In genomic region chr7:2947381-2947780, GRCh38 we compare ENCODE assay signal across 32 cellular contexts.
A peak's percentile ranks its signal among the peaks of the same experiment; 100 is the strongest.
DNase-seq lines count a peak whose midpoint lies in the region; ATAC-seq and TF ChIP-seq lines count a peak whose summit lies in the region.
"Had no signal": no experiment of that assay in that cellular context is flagged by ENCODE, and none has a peak within 500 bp of the region (broad histone marks: within the 10 kb centered on the region; RNA-seq: fewer than 3 reads in every experiment).

No MANE protein-coding gene starts in this region.

- no peaks in the 10 kb centered on the region; the same call in 1 of the 2 replicates for H3K27me3 Mint-ChIP-seq in WTC11 (ENCODE audit: low read depth)
- H3K27me3 Mint-ChIP-seq: activated naive CD4-positive, alpha-beta T cell treated with anti-CD3 and anti-CD28 coated beads, Interleukin-2, amount 10 ng/mL, durations not matched to agents 7 days and 5 days had no signal

- peak; percentile 46 for DNase-seq in activated effector memory CD4-positive, alpha-beta T cell treated with anti-CD3 and anti-CD28 coated beads, Interleukin-2, amount 50 U/mL, for 16 hours
- no peak for DNase-seq in activated effector memory CD4-positive, alpha-beta T cell treated with Interleukin-2 at 50 U/mL for 16 hours
- DNase-seq in WTC11 (ENCODE audit: low spot score) = no peak
- DNase-seq in left lobe of liver (ENCODE audit: low spot score) = peak; percentile 18
- no peak for DNase-seq in stimulated activated effector memory CD8-positive, alpha-beta T cell treated with anti-CD3 and anti-CD28 coated beads, Interleukin-12 subunit alpha, Interleukin-12 subunit beta, amount 100 ng/mL, for 72 hours (ENCODE audit: low spot score in 2 of 2)
- no peak for DNase-seq in foreskin keratinocyte
- no peak for DNase-seq in cardiac septum (ENCODE audit: low spot score)
- DNase-seq in NCI-H146 treated with DMSO at 0.1 percent for 48 hours (lab: John Stamatoyannopoulos, UW; ENCODE audit: unreplicated experiment) = no peak
- DNase-seq: activated CD4-positive, alpha-beta T cell treated with anti-CD3 and anti-CD28 coated beads, Interleukin-2, amount 50 U/mL, for 4 hours; activated naive CD4-positive, alpha-beta T cell treated with anti-CD3 and anti-CD28 coated beads, Interleukin-2, amount 10 ng/mL, durations not matched to agents 7 days and 5 days; activated T-cell treated with anti-CD3 and anti-CD28 coated beads, Interleukin-2, amount 50 U/mL, for 4 hours; Caco-2; DMS79; GF-D8; hippocampal formation; KBM-7; left ventricle myocardium inferior; NCI-H1105 treated with DMSO at 0.1 percent for 48 hours; NCI-H2029 treated with DMSO at 0.1 percent for 48 hours; NCI-H526; nephron progenitor cell; pancreas; retina; SIG-M5; stimulated activated CD4-positive, alpha-beta T cell treated with anti-CD3 and anti-CD28 coated beads, Interleukin-1b, Interleukin-23, amount 100 ng/mL, for 48 hours; stimulated activated CD8-positive, alpha-beta memory T cell treated with anti-CD3 and anti-CD28 coated beads, Interleukin-4, amount 100 ng/mL, for 48 hours; substantia nigra; upper lobe of left lung had no signal

- ATAC-seq in WTC11 = no peak
- ATAC-seq in left lobe of liver = no peak
- ATAC-seq in stimulated activated effector memory CD8-positive, alpha-beta T cell treated with anti-CD3 and anti-CD28 coated beads, Interleukin-12 subunit alpha, Interleukin-12 subunit beta, amount 100 ng/mL, for 72 hours = no peak
- ATAC-seq in foreskin keratinocyte = no peak
- ATAC-seq: activated T-cell treated with anti-CD3 and anti-CD28 coated beads, Interleukin-2, amount 50 U/mL, for 4 hours; pancreas had no signal

- intact Hi-C loops in cardiac septum (cut with DNase I) = no loop called here

- peaks cover 36% of the 10 kb centered on the region for H3K9me3 Mint-ChIP-seq in WTC11
- H3K9me3 Mint-ChIP-seq in stimulated activated effector memory CD8-positive, alpha-beta T cell treated with anti-CD3 and anti-CD28 coated beads, Interleukin-12 subunit alpha, Interleukin-12 subunit beta, amount 100 ng/mL, for 72 hours = no peaks in the 10 kb centered on the region

- peaks cover 12% of the 10 kb centered on the region for H3K4me1 ChIP-seq in foreskin keratinocyte
- H3K4me1 ChIP-seq: ascending aorta, Caco-2, HAP-1, left ventricle myocardium inferior, pancreas had no signal

- POLR2A ChIA-PET in WTC11 (lab: Charles Lee) = interaction anchor here (0.5 to 0.7 kb wide), 2 partner anchors 12 to 274 kb away, joined by 4 to 8 read pairs; no protein-coding TSS in a partner anchor

- H3K4me1 Mint-ChIP-seq in WTC11 = peaks cover 13% of the 10 kb centered on the region
- H3K4me1 Mint-ChIP-seq in stimulated activated effector memory CD8-positive, alpha-beta T cell treated with anti-CD3 and anti-CD28 coated beads, Interleukin-12 subunit alpha, Interleukin-12 subunit beta, amount 100 ng/mL, for 72 hours = peaks cover 62% of the 10 kb centered on the region

- no peak overlapping the region for H3K27ac ChIP-seq in foreskin keratinocyte
- H3K27ac ChIP-seq: ascending aorta, cardiac muscle cell, left ventricle myocardium inferior, pancreas, upper lobe of left lung, VCaP had no signal

- TF ChIP-seq CTCF in WTC11 (IDR thresholded peaks at IDR 0.05) = no peak
- no peak for TF ChIP-seq CTCF in foreskin keratinocyte (conservative IDR thresholded peaks at IDR 0.05)

- no peak overlapping the region for H3K4me3 Mint-ChIP-seq in WTC11
- no peak overlapping the region for H3K4me3 Mint-ChIP-seq in stimulated activated effector memory CD8-positive, alpha-beta T cell treated with anti-CD3 and anti-CD28 coated beads, Interleukin-12 subunit alpha, Interleukin-12 subunit beta, amount 100 ng/mL, for 72 hours
- H3K4me3 Mint-ChIP-seq: activated naive CD4-positive, alpha-beta T cell treated with anti-CD3 and anti-CD28 coated beads, Interleukin-2, amount 10 ng/mL, durations not matched to agents 7 days and 5 days; activated T-cell treated with anti-CD3 and anti-CD28 coated beads, Interleukin-2, amount 50 U/mL, for 4 hours; nephron progenitor cell had no signal

- H3K27me3 ChIP-seq in foreskin keratinocyte = no peaks in the 10 kb centered on the region
- H3K27me3 ChIP-seq: ascending aorta, cardiac muscle cell, pancreas, upper lobe of left lung had no signal

- 0 out of 2 replicates have a peak overlapping the region, but pooled peaks have one; percentile 26 for H3K27ac Mint-ChIP-seq in WTC11
- peak overlapping the region; percentile 15 for H3K27ac Mint-ChIP-seq in stimulated activated effector memory CD8-positive, alpha-beta T cell treated with anti-CD3 and anti-CD28 coated beads, Interleukin-12 subunit alpha, Interleukin-12 subunit beta, amount 100 ng/mL, for 72 hours
- H3K27ac Mint-ChIP-seq: activated naive CD4-positive, alpha-beta T cell treated with anti-CD3 and anti-CD28 coated beads, Interleukin-2, amount 10 ng/mL, durations not matched to agents 7 days and 5 days; nephron progenitor cell had no signal

- CTCF ChIA-PET in WTC11 (lab: Charles Lee) = interaction anchor here (1.0 kb wide), 1 partner anchor 83 kb away, joined by 3 read pairs; no protein-coding TSS in a partner anchor

- peaks cover 54% of the 10 kb centered on the region for H3K36me3 Mint-ChIP-seq in WTC11
- peaks cover 72% of the 10 kb centered on the region for H3K36me3 Mint-ChIP-seq in stimulated activated effector memory CD8-positive, alpha-beta T cell treated with anti-CD3 and anti-CD28 coated beads, Interleukin-12 subunit alpha, Interleukin-12 subunit beta, amount 100 ng/mL, for 72 hours

TF ChIP-seq in WTC11, 78 proteins besides CTCF, POLR2A, EP300 and RAD21 (continues in another document):
- no peak for TF ChIP-seq MLX (CRISPR knock-in tag; IDR thresholded peaks at IDR 0.05)
- no peak for TF ChIP-seq NFE2L1 (CRISPR knock-in tag; IDR thresholded peaks at IDR 0.05)
- no peak for TF ChIP-seq E2F5 (CRISPR knock-in tag; IDR thresholded peaks at IDR 0.05)
- TF ChIP-seq NR1H2 (CRISPR knock-in tag; IDR thresholded peaks at IDR 0.05) = no peak
- TF ChIP-seq ZBTB21 (CRISPR knock-in tag; IDR thresholded peaks at IDR 0.05; ENCODE audit: borderline replicate concordance) = no peak
- TF ChIP-seq KAT7 (CRISPR knock-in tag; IDR thresholded peaks at IDR 0.05; ENCODE audit: borderline replicate concordance) = no peak
- no peak for TF ChIP-seq CBFB (CRISPR knock-in tag; IDR thresholded peaks at IDR 0.05; ENCODE audit: low read depth)
- TF ChIP-seq ZNF512 (CRISPR knock-in tag; IDR thresholded peaks at IDR 0.05; ENCODE audit: borderline replicate concordance) = no peak
- TF ChIP-seq HMGXB4 (CRISPR knock-in tag; IDR thresholded peaks at IDR 0.05) = no peak
- TF ChIP-seq ZNF425 (CRISPR knock-in tag; conservative IDR thresholded peaks at IDR 0.05) = no peak

Comparison
In these comparisons a context has a peak if more than half of its experiments do, and no peak if none do; other contexts are left out.
1. DNase-seq: peak in activated effector memory CD4-positive, alpha-beta T cell treated with anti-CD3 and anti-CD28 coated beads, Interleukin-2, amount 50 U/mL, for 16 hours (single experiment) and left lobe of liver (single experiment); none in activated effector memory CD4-positive, alpha-beta T cell treated with Interleukin-2 at 50 U/mL for 16 hours (single experiment), WTC11 (single experiment), stimulated activated effector memory CD8-positive, alpha-beta T cell treated with anti-CD3 and anti-CD28 coated beads, Interleukin-12 subunit alpha, Interleukin-12 subunit beta, amount 100 ng/mL, for 72 hours (0 of 2), foreskin keratinocyte (0 of 2), cardiac septum (single experiment) and NCI-H146 treated with DMSO at 0.1 percent for 48 hours (single experiment).